In the genomic region with DNA sequence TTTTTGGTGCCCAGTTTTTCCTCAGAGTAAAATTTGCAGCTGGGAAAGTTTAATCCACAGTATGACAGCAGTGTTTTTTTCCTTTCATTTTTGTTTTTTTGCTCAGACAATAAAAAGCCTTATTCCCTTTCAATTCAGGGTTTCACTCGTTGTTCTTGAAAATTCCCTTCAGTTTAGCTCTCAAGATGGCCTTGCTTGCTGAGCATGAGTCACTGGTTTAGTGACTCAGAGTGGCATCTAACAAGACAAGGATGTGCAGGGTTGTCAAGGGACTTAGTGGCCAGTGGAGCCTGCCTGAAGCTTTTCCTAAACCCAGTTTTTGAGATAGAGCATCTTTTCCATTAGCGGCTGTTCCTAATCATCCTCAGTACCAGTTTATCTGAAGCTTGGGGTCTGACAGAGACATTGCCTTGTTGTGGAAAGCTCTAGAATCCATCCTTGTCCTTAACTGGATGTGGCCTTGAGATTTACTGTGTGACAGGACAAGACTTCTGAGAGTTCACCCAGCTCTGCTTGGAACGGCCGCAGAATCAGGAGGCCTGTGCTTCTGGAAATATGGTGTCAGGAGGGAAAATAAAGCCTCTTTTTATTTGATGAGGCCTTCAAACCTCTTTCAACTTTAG, we compare ENCODE assay signal across 8 cellular contexts. TPM values are rescaled to one million over a fixed set of nuclear protein-coding genes. Genes with fewer than 3 reads are reported as not detected.
DNase-seq lines count a peak whose midpoint lies in the region; ATAC-seq, FAIRE-seq and TF ChIP-seq lines count a peak whose summit lies in the region.

No MANE protein-coding gene starts in this region.

- H3K36me3 ChIP-seq in Caco-2 (ENCODE audit: control insufficient read depth, insufficient read depth, low read length), result no peaks in the 10 kb centered on the region

- no peaks in the 10 kb centered on the region for H3K9me3 ChIP-seq in Caco-2

- peak; percentile 54 for FAIRE-seq in HTR-8/SVneo (lab: Jason Lieb, UNC)

- ATAC-seq in activated CD8-positive, alpha-beta memory T cell treated with anti-CD3 and anti-CD28 coated beads, Interleukin-2, amount 10 ng/mL, durations not matched to agents 7 days and 5 days, result peak; percentile 54

- no peaks in the 10 kb centered on the region for H3K4me1 ChIP-seq in Caco-2

- peaks cover 7% of the 10 kb centered on the region for H3K27me3 Mint-ChIP-seq in activated CD8-positive, alpha-beta memory T cell treated with anti-CD3 and anti-CD28 coated beads, Interleukin-2, amount 10 ng/mL, durations not matched to agents 7 days and 5 days
- peaks cover 23% of the 10 kb centered on the region for H3K27me3 Mint-ChIP-seq in stimulated activated naive CD8-positive, alpha-beta T cell treated with anti-CD3 and anti-CD28 coated beads, Interleukin-15, Interleukin-2, amounts not matched to agents 100 ng/mL and 50 ng/mL, for 24 hours
- no peaks in the 10 kb centered on the region for H3K27me3 Mint-ChIP-seq in Caco-2 (ENCODE audit: insufficient read depth, unreplicated experiment)

- H3K4me3 ChIP-seq in dorsolateral prefrontal cortex (peak overlapping the region in 36 of 59 donors; percentile 4 to 98 (median 35)), Caco-2 (ENCODE audit: low read depth, low read length) (no peak overlapping the region)

- H3K27ac ChIP-seq in dorsolateral prefrontal cortex, result peak overlapping the region; percentile 46 to 100 (median 97)

- intact Hi-C loops in dorsolateral prefrontal cortex (cut with DNase I), result loop anchor here in 1 of 2 donors (5.0 kb wide), 1 partner anchor 46 kb away; a partner anchor contains a TSS
- intact Hi-C loops in Caco-2 (cut with micrococcal nuclease; ENCODE audit: unreplicated experiment), result no loop called here

- H3K36me3 Mint-ChIP-seq in activated CD8-positive, alpha-beta memory T cell treated with anti-CD3 and anti-CD28 coated beads, Interleukin-2, amount 10 ng/mL, durations not matched to agents 7 days and 5 days, result no peaks in the 10 kb centered on the region
- H3K36me3 Mint-ChIP-seq in stimulated activated naive CD8-positive, alpha-beta T cell treated with anti-CD3 and anti-CD28 coated beads, Interleukin-15, Interleukin-2, amounts not matched to agents 100 ng/mL and 50 ng/mL, for 24 hours (ENCODE audit: low read depth), result no peaks in the 10 kb centered on the region
- no peaks in the 10 kb centered on the region for H3K36me3 Mint-ChIP-seq in Caco-2 (ENCODE audit: insufficient read depth, unreplicated experiment)

- peak overlapping the region; percentile 32 for H3K27ac Mint-ChIP-seq in activated CD8-positive, alpha-beta memory T cell treated with anti-CD3 and anti-CD28 coated beads, Interleukin-2, amount 10 ng/mL, durations not matched to agents 7 days and 5 days
- no peak overlapping the region for H3K27ac Mint-ChIP-seq in stimulated activated naive CD8-positive, alpha-beta T cell treated with anti-CD3 and anti-CD28 coated beads, Interleukin-15, Interleukin-2, amounts not matched to agents 100 ng/mL and 50 ng/mL, for 24 hours
- no peak overlapping the region for H3K27ac Mint-ChIP-seq in Caco-2 (ENCODE audit: unreplicated experiment)

- no peaks in the 10 kb centered on the region for H3K9me3 Mint-ChIP-seq in activated CD8-positive, alpha-beta memory T cell treated with anti-CD3 and anti-CD28 coated beads, Interleukin-2, amount 10 ng/mL, durations not matched to agents 7 days and 5 days (ENCODE audit: low read depth)
- no peaks in the 10 kb centered on the region for H3K9me3 Mint-ChIP-seq in stimulated activated naive CD8-positive, alpha-beta T cell treated with anti-CD3 and anti-CD28 coated beads, Interleukin-15, Interleukin-2, amounts not matched to agents 100 ng/mL and 50 ng/mL, for 24 hours
- H3K9me3 Mint-ChIP-seq in Caco-2 (ENCODE audit: unreplicated experiment), result no peaks in the 10 kb centered on the region

- BruUV-seq in Caco-2 (replicated peaks; lab: Mats Ljungman, UMichigan), result no TSS peak

- CTCF ChIA-PET in activated CD8-positive, alpha-beta memory T cell treated with anti-CD3 and anti-CD28 coated beads, Interleukin-2, amount 10 ng/mL, durations not matched to agents 7 days and 5 days (lab: Charles Lee), result interaction anchor here (0.8 kb wide), 1 partner anchor 132 kb away, joined by 4 read pairs; no protein-coding TSS in a partner anchor
- CTCF ChIA-PET in Caco-2 (lab: Charles Lee), result no interaction called here

- peaks cover 49% of the 10 kb centered on the region for H3K4me1 Mint-ChIP-seq in activated CD8-positive, alpha-beta memory T cell treated with anti-CD3 and anti-CD28 coated beads, Interleukin-2, amount 10 ng/mL, durations not matched to agents 7 days and 5 days
- peaks cover 40% of the 10 kb centered on the region for H3K4me1 Mint-ChIP-seq in stimulated activated naive CD8-positive, alpha-beta T cell treated with anti-CD3 and anti-CD28 coated beads, Interleukin-15, Interleukin-2, amounts not matched to agents 100 ng/mL and 50 ng/mL, for 24 hours (ENCODE audit: low read depth)
- H3K4me1 Mint-ChIP-seq in Caco-2 (ENCODE audit: low read depth, unreplicated experiment), result peaks cover 6% of the 10 kb centered on the region

- POLR2A ChIA-PET in Caco-2 (lab: Charles Lee), result no interaction called here

- H3K4me3 Mint-ChIP-seq in activated CD8-positive, alpha-beta memory T cell treated with anti-CD3 and anti-CD28 coated beads, Interleukin-2, amount 10 ng/mL, durations not matched to agents 7 days and 5 days, result peak overlapping the region; percentile 20
- H3K4me3 Mint-ChIP-seq in stimulated activated naive CD8-positive, alpha-beta T cell treated with anti-CD3 and anti-CD28 coated beads, Interleukin-15, Interleukin-2, amounts not matched to agents 100 ng/mL and 50 ng/mL, for 24 hours, result peak overlapping the region; percentile 32
- H3K4me3 Mint-ChIP-seq in Caco-2 (ENCODE audit: unreplicated experiment), result no peak overlapping the region

- H3K27me3 ChIP-seq in dorsolateral prefrontal cortex (no peaks in the 10 kb centered on the region), Caco-2 (replicated peaks; ENCODE audit: control insufficient read depth, insufficient read depth, low read length) (no peaks in the 10 kb centered on the region)

- TF ChIP-seq CTCF in dorsolateral prefrontal cortex (IDR thresholded peaks at IDR 0.05 in 54 of 56, conservative IDR thresholded peaks at IDR 0.05 in 2 of 56; ENCODE audit: low read depth in 1 of 56, partially characterized antibody in 56 of 56), result peak in 2 of 56 donors; percentile 8 to 12
- TF ChIP-seq CTCF in Caco-2 (IDR thresholded peaks at IDR 0.05; ENCODE audit: insufficient read depth in 1 of 2, low read depth in 1 of 2, low read length in 1 of 2, severe bottlenecking in 1 of 2, unreplicated experiment in 1 of 2), result no peak

- DNase-seq in activated CD8-positive, alpha-beta memory T cell treated with anti-CD3 and anti-CD28 coated beads, Interleukin-2, amount 10 ng/mL, durations not matched to agents 7 days and 5 days, result no peak
- DNase-seq in activated CD8-positive, alpha-beta memory T cell treated with anti-CD3 and anti-CD28 coated beads, Interleukin-2, amount 50 U/mL, for 48 hours, result no peak
- DNase-seq in HTR-8/SVneo (ENCODE audit: insufficient read length, low spot score) (peak; percentile 56), dorsolateral prefrontal cortex (peak in 4 of 10 donors; percentile 29 to 74 (median 61)), DMS 273 (lab: John Stamatoyannopoulos, UW; ENCODE audit: unreplicated experiment) (no peak), Caco-2 (no peak), SKM-1 (lab: John Stamatoyannopoulos, UW; ENCODE audit: unreplicated experiment) (no peak)

RNA-seq across cellular contexts. Expression of a gene that starts 48.4 kb away (rescaled TPM):
- total RNA-seq in activated CD8-positive, alpha-beta memory T cell treated with anti-CD3 and anti-CD28 coated beads, Interleukin-2, amount 10 ng/mL, durations not matched to agents 7 days and 5 days, result 1 to 10 TPM; 4.1 to 6.2 TPM
- 100 to 1,000 TPM; 149 to 406 (median 315) TPM for total RNA-seq in dorsolateral prefrontal cortex
- 4.0 and 6.2 TPM in 2 replicates for total RNA-seq in Caco-2 (2022)

Comparison
In these comparisons a context has a peak if more than half of its experiments do, and no peak if none do; other contexts are left out.
1. RNA of a gene that starts 48.4 kb away (total RNA-seq): 149 to 406 TPM in dorsolateral prefrontal cortex; 4.1 to 6.2 TPM in activated CD8-positive, alpha-beta memory T cell treated with anti-CD3 and anti-CD28 coated beads, Interleukin-2, amount 10 ng/mL, durations not matched to agents 7 days and 5 days and 4.0 to 6.2 TPM in Caco-2; every median in the first group is over 10 times any median in the second.